9 cellular contexts compared by ENCODE assay signal in the genomic region with DNA sequence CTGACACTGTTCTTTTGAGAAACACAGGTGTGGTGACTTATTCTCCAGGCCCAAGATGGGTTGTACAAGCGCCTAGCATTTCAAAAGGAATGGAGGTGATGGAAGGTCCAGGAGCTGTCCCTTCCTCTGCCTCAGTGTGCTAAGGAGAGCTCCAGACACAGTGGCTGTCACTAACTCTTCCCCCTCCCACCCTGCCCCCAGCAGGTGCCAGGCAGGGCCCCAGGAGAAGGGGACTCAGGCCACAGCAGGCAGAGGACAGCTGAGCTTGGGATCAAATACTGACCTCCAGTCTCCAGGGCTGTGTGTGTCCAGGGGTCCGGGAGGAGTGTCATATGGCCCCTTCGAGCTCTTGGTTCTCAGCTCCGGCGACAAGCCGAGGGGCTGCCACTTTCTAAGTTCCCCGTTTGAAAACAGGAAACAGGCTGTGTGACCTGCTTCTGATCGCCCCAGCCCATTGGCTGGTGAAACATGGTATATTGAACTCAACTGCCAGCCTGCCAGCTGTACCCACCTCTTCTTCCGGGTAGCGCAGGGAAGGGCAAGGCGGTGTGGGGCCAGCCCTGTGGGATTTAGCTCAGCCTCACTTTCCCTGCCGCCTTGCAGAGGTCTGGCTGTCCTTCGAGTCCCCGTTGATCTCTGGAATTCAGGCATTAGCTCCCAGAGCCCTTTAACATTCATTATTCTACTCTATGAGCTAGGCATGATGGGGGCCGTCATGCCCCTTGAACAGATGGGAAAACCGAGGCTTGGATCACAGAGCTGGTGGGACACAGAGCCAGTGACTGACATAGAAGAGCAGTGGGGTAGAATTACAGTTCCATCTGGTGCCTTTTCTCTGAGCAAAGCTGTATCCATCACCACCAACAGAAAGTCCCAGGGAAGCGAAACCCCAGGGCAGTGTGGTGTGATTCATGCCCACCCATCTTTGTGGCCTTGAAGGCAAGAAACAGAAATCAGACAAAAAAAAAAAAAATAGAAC. TPM values are rescaled to one million over a fixed set of nuclear protein-coding genes. Genes with fewer than 3 reads are reported as not detected.
DNase-seq lines count a peak whose midpoint lies in the region; ATAC-seq and TF ChIP-seq lines count a peak whose summit lies in the region.
"Had no signal": no experiment of that assay in that cellular context is flagged by ENCODE, and none has a peak within 500 bp of the region (broad histone marks: within the 10 kb centered on the region; RNA-seq: fewer than 3 reads in every experiment).

A gene with protein sequence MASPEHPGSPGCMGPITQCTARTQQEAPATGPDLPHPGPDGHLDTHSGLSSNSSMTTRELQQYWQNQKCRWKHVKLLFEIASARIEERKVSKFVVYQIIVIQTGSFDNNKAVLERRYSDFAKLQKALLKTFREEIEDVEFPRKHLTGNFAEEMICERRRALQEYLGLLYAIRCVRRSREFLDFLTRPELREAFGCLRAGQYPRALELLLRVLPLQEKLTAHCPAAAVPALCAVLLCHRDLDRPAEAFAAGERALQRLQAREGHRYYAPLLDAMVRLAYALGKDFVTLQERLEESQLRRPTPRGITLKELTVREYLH (minus strand): TSS at position 406 of the 979 bp plus-strand sequence. CDS start 3,786 bp downstream, outside the sequence.

- peaks cover 24% of the 10 kb centered on the region for H3K36me3 ChIP-seq in DND-41 (ENCODE audit: insufficient read depth, low read length)

- H3K27me3 Mint-ChIP-seq in activated T-cell treated with anti-CD3 and anti-CD28 coated beads, Interleukin-2, amount 50 U/mL, for 4 hours (ENCODE audit: low read depth): no peaks in the 10 kb centered on the region
- no peaks in the 10 kb centered on the region for H3K27me3 Mint-ChIP-seq in memory B cell

- H3K4me1 ChIP-seq in DND-41 (ENCODE audit: insufficient read depth, low read length): peaks cover 60% of the 10 kb centered on the region

- peak within 1 kb of the TSS; percentile 90 for H3K4me2 ChIP-seq in DND-41 (ENCODE audit: insufficient read depth, low read length)

- peak within 1 kb of the TSS; percentile 78 for H3K9ac ChIP-seq in DND-41 (ENCODE audit: low read depth, low read length)

- H3K27ac ChIP-seq in DND-41 (ENCODE audit: low read length): peak within 1 kb of the TSS; percentile 88

- H3K9me3 Mint-ChIP-seq in activated T-cell treated with anti-CD3 and anti-CD28 coated beads, Interleukin-2, amount 50 U/mL, for 4 hours: no peaks in the 10 kb centered on the region
- H3K9me3 Mint-ChIP-seq in memory B cell: peaks cover 2% of the 10 kb centered on the region

- peak within 1 kb of the TSS; percentile 89 for H3K4me3 Mint-ChIP-seq in activated T-cell treated with anti-CD3 and anti-CD28 coated beads, Interleukin-2, amount 50 U/mL, for 4 hours
- H3K4me3 Mint-ChIP-seq in memory B cell: peak within 1 kb of the TSS; percentile 89

- no peaks in the 10 kb centered on the region for H3K27me3 ChIP-seq in DND-41 (ENCODE audit: insufficient read depth, low read length, poor library complexity)

- ATAC-seq in DND-41 (ENCODE audit: insufficient read depth, low read depth) (peak; percentile 88), GM21526 (IDR thresholded peaks at IDR 0.05; ENCODE audit: low FRiP score, unreplicated experiment) (peak; percentile 52), memory B cell (ENCODE audit: low read depth) (peak; percentile 76)
- peak; percentile 58 to 60 for ATAC-seq in activated T-cell treated with anti-CD3 and anti-CD28 coated beads, Interleukin-2, amount 50 U/mL, for 4 hours

- no peak for TF ChIP-seq CTCF in DND-41 (IDR thresholded peaks at IDR 0.05; ENCODE audit: borderline replicate concordance, extremely low read depth, low read length, poor library complexity, severe bottlenecking)

- H3K9me3 ChIP-seq in DND-41 (ENCODE audit: insufficient read depth, low read length, severe bottlenecking): no peaks in the 10 kb centered on the region

- DNase-seq in DND-41 (peak; percentile 84), MV-4-11 (lab: John Stamatoyannopoulos, UW) (peak; percentile 89), memory B cell (ENCODE audit: low spot score in 2 of 2) (peak; percentile 55 to 61), NCI-H345 (lab: John Stamatoyannopoulos, UW) (no peak), NCI-H69 (lab: John Stamatoyannopoulos, UW) (no peak), EL (no peak)
- DNase-seq in activated T-cell treated with anti-CD3 and anti-CD28 coated beads, Interleukin-2, amount 50 U/mL, for 4 hours: peak; percentile 54

- peak within 1 kb of the TSS; percentile 56 to 78 for H3K4me3 ChIP-seq in DND-41 (ENCODE audit: low read depth in 1 of 2, low read length in 2 of 2)

- peak within 1 kb of the TSS; percentile 75 for H2AFZ ChIP-seq in DND-41 (ENCODE audit: low read depth, low read length)

- peak within 1 kb of the TSS; percentile 97 for H3K27ac Mint-ChIP-seq in memory B cell

- peaks cover 92% of the 10 kb centered on the region for H3K4me1 Mint-ChIP-seq in activated T-cell treated with anti-CD3 and anti-CD28 coated beads, Interleukin-2, amount 50 U/mL, for 4 hours (ENCODE audit: low read depth)
- H3K4me1 Mint-ChIP-seq in memory B cell: peaks cover 62% of the 10 kb centered on the region

- peaks cover 18% of the 10 kb centered on the region for H3K79me2 ChIP-seq in DND-41 (ENCODE audit: insufficient read depth, low read length)

- H3K36me3 Mint-ChIP-seq in activated T-cell treated with anti-CD3 and anti-CD28 coated beads, Interleukin-2, amount 50 U/mL, for 4 hours (ENCODE audit: insufficient read depth): peaks cover 18% of the 10 kb centered on the region
- peaks cover 24% of the 10 kb centered on the region for H3K36me3 Mint-ChIP-seq in memory B cell

- H4K20me1 ChIP-seq in DND-41 (ENCODE audit: insufficient read depth, low read length): no peaks in the 10 kb centered on the region

RNA-seq across cellular contexts. Expression of the gene that starts here (rescaled TPM):
- total RNA-seq in activated T-cell treated with anti-CD3 and anti-CD28 coated beads, Interleukin-2, amount 50 U/mL, for 4 hours: 10 to 100 TPM; 16.3 to 25.7 (median 16.6) TPM
- total RNA-seq: pulmonary artery endothelial cell had no signal

Comparison
In these comparisons a context has a peak if more than half of its experiments do, and no peak if none do; other contexts are left out.
1. DNase-seq: peak in DND-41 (single experiment), MV-4-11 (single experiment), activated T-cell treated with anti-CD3 and anti-CD28 coated beads, Interleukin-2, amount 50 U/mL, for 4 hours (single experiment) and memory B cell (2 of 2); none in NCI-H345 (single experiment), NCI-H69 (single experiment) and EL (single experiment).
2. Peak in every context shown above with its lines, with median percentiles within 50 percentile points of each other: ATAC-seq.